Comparison of ENCODE assay signal across 1 cellular context in the genomic region with DNA sequence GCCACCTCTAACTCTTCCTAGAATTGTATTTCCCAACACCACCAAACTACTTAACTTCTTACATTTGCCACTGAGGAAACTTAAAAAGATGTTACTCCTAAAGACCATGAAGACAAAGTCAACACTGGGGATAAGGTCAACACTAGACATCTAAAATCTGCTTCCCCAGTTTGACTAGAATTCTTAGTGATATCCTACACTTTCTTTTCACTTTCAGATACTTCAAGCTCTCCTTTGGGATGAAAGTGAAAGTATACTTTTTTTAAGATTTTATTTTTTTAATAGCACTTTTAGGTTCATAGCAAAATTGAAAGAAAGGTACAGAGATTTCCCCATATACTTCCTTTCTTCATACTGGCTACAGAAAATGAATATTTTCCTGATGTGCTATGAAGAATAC.
TF ChIP-seq lines count a peak whose summit lies in the region.

No MANE protein-coding gene starts in this region.

TF ChIP-seq in GM23338, 12 proteins besides CTCF, POLR2A, EP300 and RAD21 (continued from another document):
- TF ChIP-seq, protein P1, sequence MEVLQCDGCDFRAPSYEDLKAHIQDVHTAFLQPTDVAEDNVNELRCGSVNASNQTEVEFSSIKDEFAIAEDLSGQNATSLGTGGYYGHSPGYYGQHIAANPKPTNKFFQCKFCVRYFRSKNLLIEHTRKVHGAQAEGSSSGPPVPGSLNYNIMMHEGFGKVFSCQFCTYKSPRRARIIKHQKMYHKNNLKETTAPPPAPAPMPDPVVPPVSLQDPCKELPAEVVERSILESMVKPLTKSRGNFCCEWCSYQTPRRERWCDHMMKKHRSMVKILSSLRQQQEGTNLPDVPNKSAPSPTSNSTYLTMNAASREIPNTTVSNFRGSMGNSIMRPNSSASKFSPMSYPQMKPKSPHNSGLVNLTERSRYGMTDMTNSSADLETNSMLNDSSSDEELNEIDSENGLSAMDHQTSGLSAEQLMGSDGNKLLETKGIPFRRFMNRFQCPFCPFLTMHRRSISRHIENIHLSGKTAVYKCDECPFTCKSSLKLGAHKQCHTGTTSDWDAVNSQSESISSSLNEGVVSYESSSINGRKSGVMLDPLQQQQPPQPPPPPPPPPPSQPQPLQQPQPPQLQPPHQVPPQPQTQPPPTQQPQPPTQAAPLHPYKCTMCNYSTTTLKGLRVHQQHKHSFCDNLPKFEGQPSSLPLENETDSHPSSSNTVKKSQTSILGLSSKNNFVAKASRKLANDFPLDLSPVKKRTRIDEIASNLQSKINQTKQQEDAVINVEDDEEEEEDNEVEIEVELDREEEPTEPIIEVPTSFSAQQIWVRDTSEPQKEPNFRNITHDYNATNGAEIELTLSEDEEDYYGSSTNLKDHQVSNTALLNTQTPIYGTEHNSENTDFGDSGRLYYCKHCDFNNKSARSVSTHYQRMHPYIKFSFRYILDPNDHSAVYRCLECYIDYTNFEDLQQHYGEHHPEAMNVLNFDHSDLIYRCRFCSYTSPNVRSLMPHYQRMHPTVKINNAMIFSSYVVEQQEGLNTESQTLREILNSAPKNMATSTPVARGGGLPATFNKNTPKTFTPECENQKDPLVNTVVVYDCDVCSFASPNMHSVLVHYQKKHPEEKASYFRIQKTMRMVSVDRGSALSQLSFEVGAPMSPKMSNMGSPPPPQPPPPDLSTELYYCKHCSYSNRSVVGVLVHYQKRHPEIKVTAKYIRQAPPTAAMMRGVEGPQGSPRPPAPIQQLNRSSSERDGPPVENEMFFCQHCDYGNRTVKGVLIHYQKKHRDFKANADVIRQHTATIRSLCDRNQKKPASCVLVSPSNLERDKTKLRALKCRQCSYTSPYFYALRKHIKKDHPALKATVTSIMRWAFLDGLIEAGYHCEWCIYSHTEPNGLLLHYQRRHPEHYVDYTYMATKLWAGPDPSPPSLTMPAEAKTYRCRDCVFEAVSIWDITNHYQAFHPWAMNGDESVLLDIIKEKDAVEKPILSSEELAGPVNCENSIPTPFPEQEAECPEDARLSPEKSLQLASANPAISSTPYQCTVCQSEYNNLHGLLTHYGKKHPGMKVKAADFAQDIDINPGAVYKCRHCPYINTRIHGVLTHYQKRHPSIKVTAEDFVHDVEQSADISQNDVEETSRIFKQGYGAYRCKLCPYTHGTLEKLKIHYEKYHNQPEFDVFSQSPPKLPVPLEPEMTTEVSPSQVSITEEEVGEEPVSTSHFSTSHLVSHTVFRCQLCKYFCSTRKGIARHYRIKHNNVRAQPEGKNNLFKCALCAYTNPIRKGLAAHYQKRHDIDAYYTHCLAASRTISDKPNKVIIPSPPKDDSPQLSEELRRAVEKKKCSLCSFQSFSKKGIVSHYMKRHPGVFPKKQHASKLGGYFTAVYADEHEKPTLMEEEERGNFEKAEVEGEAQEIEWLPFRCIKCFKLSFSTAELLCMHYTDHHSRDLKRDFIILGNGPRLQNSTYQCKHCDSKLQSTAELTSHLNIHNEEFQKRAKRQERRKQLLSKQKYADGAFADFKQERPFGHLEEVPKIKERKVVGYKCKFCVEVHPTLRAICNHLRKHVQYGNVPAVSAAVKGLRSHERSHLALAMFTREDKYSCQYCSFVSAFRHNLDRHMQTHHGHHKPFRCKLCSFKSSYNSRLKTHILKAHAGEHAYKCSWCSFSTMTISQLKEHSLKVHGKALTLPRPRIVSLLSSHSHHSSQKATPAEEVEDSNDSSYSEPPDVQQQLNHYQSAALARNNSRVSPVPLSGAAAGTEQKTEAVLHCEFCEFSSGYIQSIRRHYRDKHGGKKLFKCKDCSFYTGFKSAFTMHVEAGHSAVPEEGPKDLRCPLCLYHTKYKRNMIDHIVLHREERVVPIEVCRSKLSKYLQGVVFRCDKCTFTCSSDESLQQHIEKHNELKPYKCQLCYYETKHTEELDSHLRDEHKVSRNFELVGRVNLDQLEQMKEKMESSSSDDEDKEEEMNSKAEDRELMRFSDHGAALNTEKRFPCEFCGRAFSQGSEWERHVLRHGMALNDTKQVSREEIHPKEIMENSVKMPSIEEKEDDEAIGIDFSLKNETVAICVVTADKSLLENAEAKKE (CRISPR knock-in tag; IDR thresholded peaks at IDR 0.05) = no peak
- no peak for TF ChIP-seq ZNF114 (CRISPR knock-in tag; IDR thresholded peaks at IDR 0.05)
